Comparison of ENCODE assay signal across 11 cellular contexts in the genomic region with DNA sequence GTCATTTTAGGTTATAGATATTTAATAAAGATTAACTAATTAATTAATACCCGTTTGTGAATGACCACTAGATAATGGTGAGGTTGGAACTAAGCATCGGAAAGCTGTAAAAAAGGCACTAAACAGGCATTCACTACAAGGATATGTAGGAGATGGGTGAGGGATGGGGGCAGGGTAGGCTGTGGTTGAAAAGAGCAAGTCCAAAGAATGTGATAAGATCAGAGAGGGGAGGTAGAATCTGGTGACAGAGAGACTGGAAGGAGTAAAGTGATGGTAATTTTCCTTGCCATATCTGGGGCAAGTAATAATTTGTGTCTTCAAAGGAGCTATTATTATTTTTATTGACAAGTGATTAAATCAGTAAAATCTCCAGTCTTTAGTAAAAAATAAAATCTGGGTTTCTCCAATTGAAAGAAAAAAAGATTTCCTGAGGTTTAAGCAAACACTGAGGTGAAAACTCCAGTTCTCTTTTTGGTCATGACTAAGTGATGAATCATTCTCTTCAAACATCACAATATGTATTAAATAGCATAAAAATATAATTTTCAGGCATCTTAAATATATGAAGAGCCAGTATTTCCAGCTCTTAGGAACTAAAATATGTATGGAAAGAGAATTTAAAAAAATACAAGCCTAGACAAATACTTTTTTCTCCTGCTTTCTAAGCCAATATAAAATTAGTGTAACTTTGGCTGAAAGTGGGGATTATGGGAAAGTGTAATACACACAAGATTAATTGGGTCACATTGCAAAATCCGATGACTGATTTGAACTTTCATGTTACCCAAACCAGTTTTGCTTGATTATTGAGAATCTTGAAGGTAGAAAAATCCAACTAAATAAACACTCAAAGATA.
DNase-seq lines count a peak whose midpoint lies in the region; ATAC-seq and TF ChIP-seq lines count a peak whose summit lies in the region.
"Had no signal": no experiment of that assay in that cellular context is flagged by ENCODE, and none has a peak within 500 bp of the region (broad histone marks: within the 10 kb centered on the region; RNA-seq: fewer than 3 reads in every experiment).

No MANE protein-coding gene starts in this region.

- ATAC-seq in GM19351 (IDR thresholded peaks at IDR 0.05; ENCODE audit: unreplicated experiment) (no peak), GM19328 (IDR thresholded peaks at IDR 0.05; ENCODE audit: unreplicated experiment) (no peak), sciatic nerve (no peak)

- no peak overlapping the region for H2AFZ ChIP-seq in smooth muscle cell (ENCODE audit: low read depth)

- H3K4me3 ChIP-seq in SJCRH30, result no peak overlapping the region
- H3K4me3 ChIP-seq in smooth muscle cell, result no peak overlapping the region
- H3K4me3 ChIP-seq: prostate gland had no signal

- H3F3A ChIP-seq in smooth muscle cell (ENCODE audit: low read depth), result peaks cover 11% of the 10 kb centered on the region

- DNase-seq in SIG-M5 treated with dmso at 0.1 percent for 504 hours (lab: John Stamatoyannopoulos, UW; ENCODE audit: unreplicated experiment) (peak; percentile 26), SIG-M5 (lab: John Stamatoyannopoulos, UW) (no peak), SJCRH30 (peak; percentile 17 to 33), fibroblast of peridontal ligament (ENCODE audit: extremely low read depth) (peak; percentile 52), smooth muscle cell (lab: John Stamatoyannopoulos, UW; ENCODE audit: unreplicated experiment) (no peak), sciatic nerve (ENCODE audit: low spot score) (no peak)
- DNase-seq: amygdala, KG1 had no signal

- no peaks in the 10 kb centered on the region for H3K79me2 ChIP-seq in smooth muscle cell (ENCODE audit: low read depth)

- H3K9ac ChIP-seq in smooth muscle cell (ENCODE audit: low read depth), result no peak overlapping the region

- H3K36me3 ChIP-seq in SJCRH30 (no peaks in the 10 kb centered on the region), smooth muscle cell (ENCODE audit: low read depth) (no peaks in the 10 kb centered on the region)
- H3K36me3 ChIP-seq: prostate gland had no signal

- H3K27ac ChIP-seq in SJCRH30, result no peak overlapping the region
- peak overlapping the region; percentile 85 for H3K27ac ChIP-seq in smooth muscle cell (ENCODE audit: low read depth)
- H3K27ac ChIP-seq: prostate gland had no signal

- intact Hi-C loops in sciatic nerve (cut with DNase I), result no loop called here

- H3K4me2 ChIP-seq in smooth muscle cell, result peak overlapping the region; percentile 52

- no peaks in the 10 kb centered on the region for H4K20me1 ChIP-seq in smooth muscle cell (ENCODE audit: low read depth)

- H3K9me3 ChIP-seq in SJCRH30 (replicated peaks), result peaks cover 3% of the 10 kb centered on the region; the same call in 1 of the 2 replicates
- H3K9me3 ChIP-seq in smooth muscle cell (replicated peaks; ENCODE audit: low read depth), result no peaks in the 10 kb centered on the region
- H3K9me3 ChIP-seq: prostate gland had no signal

- 28% methylated on average over 3 of the region's 3 CpGs for WGBS in smooth muscle cell (ENCODE audit: low lambda C conversion rate)

- H3K4me1 ChIP-seq in SJCRH30 (peaks cover 4% of the 10 kb centered on the region; the same call in 1 of the 2 replicates), smooth muscle cell (ENCODE audit: low read depth) (peaks cover 24% of the 10 kb centered on the region)
- H3K4me1 ChIP-seq: prostate gland had no signal

- H3K27me3 ChIP-seq in SJCRH30, result no peaks in the 10 kb centered on the region
- H3K27me3 ChIP-seq in smooth muscle cell (ENCODE audit: low read depth), result no peaks in the 10 kb centered on the region

- TF ChIP-seq CTCF in smooth muscle cell (IDR thresholded peaks at IDR 0.05; ENCODE audit: borderline replicate concordance, insufficient read depth, poor library complexity, severe bottlenecking), result no peak

Comparison
In these comparisons a context has a peak if more than half of its experiments do, and no peak if none do; other contexts are left out.
1. DNase-seq: peak in SIG-M5 treated with dmso at 0.1 percent for 504 hours (single experiment), SJCRH30 (2 of 2) and fibroblast of peridontal ligament (single experiment); none in SIG-M5 (single experiment), smooth muscle cell (single experiment) and sciatic nerve (single experiment).